15 cellular contexts compared by ENCODE assay signal in the genomic region with DNA sequence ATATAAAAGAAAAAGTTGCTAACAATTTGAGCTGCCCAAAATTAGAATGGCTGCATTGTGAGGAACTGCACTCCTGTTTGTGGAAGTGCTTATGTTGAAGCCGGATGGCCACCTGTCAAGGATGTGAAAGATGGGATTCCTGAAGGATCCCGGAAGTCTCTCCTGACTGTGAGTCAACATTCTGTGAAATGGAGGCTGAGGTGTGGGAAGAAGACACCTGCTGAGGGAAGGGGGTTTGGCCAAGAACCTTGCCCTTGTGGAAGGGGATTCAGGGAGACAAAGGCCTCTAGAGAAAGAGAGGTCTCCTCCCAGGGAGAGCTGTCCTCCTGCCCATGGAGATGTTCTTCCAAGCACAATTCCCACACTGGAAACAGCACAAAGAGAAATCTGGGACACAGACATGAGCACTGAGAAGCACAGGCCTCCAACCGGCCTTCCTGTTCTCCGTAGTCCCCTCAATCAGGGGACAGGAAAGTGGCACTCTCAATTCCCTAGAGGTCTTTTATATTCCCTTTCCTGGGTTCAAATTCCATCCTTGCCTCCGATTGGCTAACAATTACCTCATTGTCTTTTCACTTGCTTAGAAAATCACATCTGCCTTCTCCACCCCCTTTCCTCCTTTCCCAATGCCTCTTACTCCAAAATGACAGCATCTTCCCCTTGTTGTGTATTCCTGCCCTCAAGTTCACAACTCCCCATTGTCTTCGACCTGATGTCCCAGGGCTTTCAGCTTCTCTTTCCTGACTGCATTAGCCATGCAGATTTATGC.
DNase-seq lines count a peak whose midpoint lies in the region; ATAC-seq and TF ChIP-seq lines count a peak whose summit lies in the region.
"Had no signal": no experiment of that assay in that cellular context is flagged by ENCODE, and none has a peak within 500 bp of the region (broad histone marks: within the 10 kb centered on the region; RNA-seq: fewer than 3 reads in every experiment).

No MANE protein-coding gene starts in this region.

- no peak overlapping the region for H2AFZ ChIP-seq in mammary epithelial cell (ENCODE audit: low read depth, low read length)

- peak; percentile 26 for DNase-seq in BE2C
- DNase-seq in SJCRH30: peak; percentile 57 to 85
- no peak for DNase-seq in right cardiac atrium
- no peak for DNase-seq in GM19240 (ENCODE audit: insufficient read length, low spot score)
- no peak for DNase-seq in cerebellar nuclear complex (lab: John Stamatoyannopoulos, UW)
- DNase-seq in mammary epithelial cell: no peak
- DNase-seq: activated effector memory CD4-positive, alpha-beta T cell treated with Interleukin-2 at 50 U/mL for 16 hours; Calu3; effector memory CD8-positive, alpha-beta T cell; H7; NCI-H1930; right lobe of liver; T-cell had no signal

- dilution Hi-C loops in mammary epithelial cell (cut with HindIII; ENCODE audit: low sequenced_read_pairs): loop anchor here (5.0 kb wide), 1 partner anchor 102 kb away; no protein-coding TSS in a partner anchor

- H3K4me1 ChIP-seq in BE2C (peaks cover 27% of the 10 kb centered on the region), HEK293 (ENCODE audit: control insufficient read depth, insufficient read depth, low read length) (peaks cover 6% of the 10 kb centered on the region; the same call in 1 of the 2 replicates), SJCRH30 (peaks cover 37% of the 10 kb centered on the region), right cardiac atrium (ENCODE audit: control insufficient read depth, insufficient read depth, low read length) (peaks cover 3% of the 10 kb centered on the region), mammary epithelial cell (ENCODE audit: insufficient read depth, low read length) (peaks cover 22% of the 10 kb centered on the region)
- H3K4me1 ChIP-seq: right lobe of liver had no signal

- no peaks in the 10 kb centered on the region for H3K27me3 ChIP-seq in BE2C
- no peaks in the 10 kb centered on the region for H3K27me3 ChIP-seq in SJCRH30
- no peaks in the 10 kb centered on the region for H3K27me3 ChIP-seq in right cardiac atrium (ENCODE audit: control insufficient read depth, insufficient read depth)
- H3K27me3 ChIP-seq in mammary epithelial cell (ENCODE audit: insufficient read depth, low read length): no peaks in the 10 kb centered on the region
- H3K27me3 ChIP-seq: right lobe of liver had no signal

- intact Hi-C loops in right cardiac atrium (cut with DNase I): no loop called here
- intact Hi-C loops in mammary epithelial cell (cut with micrococcal nuclease): no loop called here

- H3K9me3 ChIP-seq in BE2C (no peaks in the 10 kb centered on the region), HEK293 (ENCODE audit: control insufficient read depth, insufficient read depth, low read depth, low read length) (no peaks in the 10 kb centered on the region), SJCRH30 (replicated peaks) (no peaks in the 10 kb centered on the region), right cardiac atrium (ENCODE audit: control insufficient read depth, low read length) (no peaks in the 10 kb centered on the region), mammary epithelial cell (replicated peaks; ENCODE audit: insufficient read depth, low read length) (no peaks in the 10 kb centered on the region)
- H3K9me3 ChIP-seq: right lobe of liver had no signal

- TF ChIP-seq CTCF in BE2C (IDR thresholded peaks at IDR 0.05; ENCODE audit: low read depth, low read length) (no peak), HEK293 (tag by site-specific recombination; IDR thresholded peaks at IDR 0.05) (no peak), mammary epithelial cell (conservative IDR thresholded peaks at IDR 0.05 in 1 of 2, IDR thresholded peaks at IDR 0.05 in 1 of 2; ENCODE audit: extremely low read depth in 1 of 2, insufficient read depth in 1 of 2, low read depth in 1 of 2, low read length in 2 of 2) (no peak)

- no TSS peak for BruUV-seq in mammary epithelial cell (replicated peaks; lab: Mats Ljungman, UMichigan)

- in situ Hi-C loops in mammary epithelial cell (cut with MboI; ENCODE audit: low sequenced_read_pairs in 2 of 2): loop anchor here in 1 of 2 donors (25.0 kb wide), 1 partner anchor 238 kb away; no protein-coding TSS in a partner anchor

- H3K36me3 ChIP-seq in BE2C: no peaks in the 10 kb centered on the region
- H3K36me3 ChIP-seq in HEK293 (ENCODE audit: control insufficient read depth in 2 of 2, insufficient read depth in 1 of 2, low read length in 2 of 2): no peaks in the 10 kb centered on the region
- H3K36me3 ChIP-seq in SJCRH30: no peaks in the 10 kb centered on the region
- no peaks in the 10 kb centered on the region for H3K36me3 ChIP-seq in mammary epithelial cell (ENCODE audit: insufficient read depth, low read length)
- H3K36me3 ChIP-seq: right lobe of liver had no signal

- ATAC-seq in right cardiac atrium (peak in 1 of 2 donors; percentile 21), GM18909 (IDR thresholded peaks at IDR 0.05; ENCODE audit: poor library complexity, unreplicated experiment) (no peak)
- ATAC-seq: effector memory CD8-positive, alpha-beta T cell; T-cell had no signal

- no peaks in the 10 kb centered on the region for H3K79me2 ChIP-seq in mammary epithelial cell (ENCODE audit: insufficient read depth, low read length)

- POLR2A ChIA-PET in HEK293 (lab: Yijun Ruan, JAX): no interaction called here

- H3K9ac ChIP-seq in mammary epithelial cell (ENCODE audit: insufficient read depth, low read length): no peak overlapping the region

- no peak overlapping the region for H3K4me2 ChIP-seq in mammary epithelial cell (ENCODE audit: insufficient read depth, low read depth, low read length)

- WGBS in right cardiac atrium: 56% methylated on average over 6 of the region's 6 CpGs
- WGBS in mammary epithelial cell (ENCODE audit: low coverage, missing lambda C conversion rate): 83% methylated on average over 6 of the region's 6 CpGs

- H3K27ac ChIP-seq in HEK293 (ENCODE audit: extremely low read depth, low read depth, low read length): peak overlapping the region; percentile 48; the same call in 1 of the 2 replicates
- H3K27ac ChIP-seq in SJCRH30: peak overlapping the region; percentile 94
- peak overlapping the region; percentile 63 for H3K27ac ChIP-seq in right cardiac atrium (ENCODE audit: low read length)
- H3K27ac ChIP-seq in mammary epithelial cell (ENCODE audit: insufficient read depth, low read depth, low read length): no peak overlapping the region
- H3K27ac ChIP-seq: right lobe of liver had no signal

- CTCF ChIA-PET in HEK293 (lab: Yijun Ruan, JAX) (interaction anchor here (0.6 to 0.8 kb wide), 2 partner anchors 8 to 60 kb away, joined by 3 to 5 read pairs; no protein-coding TSS in a partner anchor), mammary epithelial cell (lab: Charles Lee; ENCODE audit: low non-redundant PET) (no interaction called here)

- H3K4me3 ChIP-seq in BE2C (ENCODE audit: low read depth, low read length): peak overlapping the region; percentile 20
- H3K4me3 ChIP-seq in HEK293 (ENCODE audit: low read depth, low read length): no peak overlapping the region
- peak overlapping the region; percentile 25 for H3K4me3 ChIP-seq in SJCRH30
- no peak overlapping the region for H3K4me3 ChIP-seq in right cardiac atrium (ENCODE audit: low read length)
- H3K4me3 ChIP-seq in mammary epithelial cell (replicated peaks in 1 of 3; ENCODE audit: insufficient read depth in 1 of 3, low read depth in 2 of 3, low read length in 3 of 3): no peak overlapping the region
- H3K4me3 ChIP-seq: right lobe of liver had no signal

- no peaks in the 10 kb centered on the region for H4K20me1 ChIP-seq in mammary epithelial cell (ENCODE audit: insufficient read depth, low read length)

TF ChIP-seq in HEK293, 187 proteins besides CTCF, POLR2A, EP300 and RAD21 (continues in another document):
- TF ChIP-seq, protein P1, sequence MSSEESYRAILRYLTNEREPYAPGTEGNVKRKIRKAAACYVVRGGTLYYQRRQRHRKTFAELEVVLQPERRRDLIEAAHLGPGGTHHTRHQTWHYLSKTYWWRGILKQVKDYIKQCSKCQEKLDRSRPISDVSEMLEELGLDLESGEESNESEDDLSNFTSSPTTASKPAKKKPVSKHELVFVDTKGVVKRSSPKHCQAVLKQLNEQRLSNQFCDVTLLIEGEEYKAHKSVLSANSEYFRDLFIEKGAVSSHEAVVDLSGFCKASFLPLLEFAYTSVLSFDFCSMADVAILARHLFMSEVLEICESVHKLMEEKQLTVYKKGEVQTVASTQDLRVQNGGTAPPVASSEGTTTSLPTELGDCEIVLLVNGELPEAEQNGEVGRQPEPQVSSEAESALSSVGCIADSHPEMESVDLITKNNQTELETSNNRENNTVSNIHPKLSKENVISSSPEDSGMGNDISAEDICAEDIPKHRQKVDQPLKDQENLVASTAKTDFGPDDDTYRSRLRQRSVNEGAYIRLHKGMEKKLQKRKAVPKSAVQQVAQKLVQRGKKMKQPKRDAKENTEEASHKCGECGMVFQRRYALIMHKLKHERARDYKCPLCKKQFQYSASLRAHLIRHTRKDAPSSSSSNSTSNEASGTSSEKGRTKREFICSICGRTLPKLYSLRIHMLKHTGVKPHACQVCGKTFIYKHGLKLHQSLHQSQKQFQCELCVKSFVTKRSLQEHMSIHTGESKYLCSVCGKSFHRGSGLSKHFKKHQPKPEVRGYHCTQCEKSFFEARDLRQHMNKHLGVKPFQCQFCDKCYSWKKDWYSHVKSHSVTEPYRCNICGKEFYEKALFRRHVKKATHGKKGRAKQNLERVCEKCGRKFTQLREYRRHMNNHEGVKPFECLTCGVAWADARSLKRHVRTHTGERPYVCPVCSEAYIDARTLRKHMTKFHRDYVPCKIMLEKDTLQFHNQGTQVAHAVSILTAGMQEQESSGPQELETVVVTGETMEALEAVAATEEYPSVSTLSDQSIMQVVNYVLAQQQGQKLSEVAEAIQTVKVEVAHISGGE (tag by site-specific recombination; conservative IDR thresholded peaks at IDR 0.05; ENCODE audit: low read depth): no peak
- TF ChIP-seq MYNN (tag by site-specific recombination; IDR thresholded peaks at IDR 0.05; ENCODE audit: borderline replicate concordance) (0 out of 2 replicates have a peak, but pooled peaks have one; percentile 29), ZNF19 (tag by site-specific recombination; IDR thresholded peaks at IDR 0.05; ENCODE audit: low read depth) (no peak), ZNF843 (tag by site-specific recombination; IDR thresholded peaks at IDR 0.05) (no peak), PRDM6 (tag by site-specific recombination; IDR thresholded peaks at IDR 0.05) (no peak)

Comparison
In these comparisons a context has a peak if more than half of its experiments do, and no peak if none do; other contexts are left out.
1. DNase-seq: peak in BE2C (single experiment) and SJCRH30 (2 of 2); none in right cardiac atrium (0 of 3), GM19240 (single experiment), cerebellar nuclear complex (0 of 2) and mammary epithelial cell (single experiment).
2. H3K4me3 ChIP-seq: peak in BE2C (single experiment) and SJCRH30 (single experiment); none in HEK293 (single experiment), right cardiac atrium (single experiment) and mammary epithelial cell (0 of 3).